8 cellular contexts compared by ENCODE assay signal in genomic region chr17:17839792-17840707, GRCh38. TPM values are rescaled to one million over a fixed set of nuclear protein-coding genes. Genes with fewer than 3 reads are reported as not detected.
A peak's percentile ranks its signal among the peaks of the same experiment; 100 is the strongest.
DNase-seq lines count a peak whose midpoint lies in the region; ATAC-seq and TF ChIP-seq lines count a peak whose summit lies in the region.

No MANE protein-coding gene starts in this region.

- no peak for TF ChIP-seq CTCF in LNCaP clone FGC (IDR thresholded peaks at IDR 0.05; ENCODE audit: control insufficient read depth, extremely low read depth, insufficient read depth)
- no peak for TF ChIP-seq CTCF in suprapubic skin (IDR thresholded peaks at IDR 0.05)

- no peaks in the 10 kb centered on the region for H3K9me3 Mint-ChIP-seq in activated naive CD4-positive, alpha-beta T cell treated with anti-CD3 and anti-CD28 coated beads, Interleukin-2, amount 50 U/mL, for 24 hours

- peak overlapping the region; percentile 98 for H3K27ac ChIP-seq in suprapubic skin

- no peaks in the 10 kb centered on the region for H3K27me3 ChIP-seq in suprapubic skin

- H3K4me1 Mint-ChIP-seq in activated naive CD4-positive, alpha-beta T cell treated with anti-CD3 and anti-CD28 coated beads, Interleukin-2, amount 50 U/mL, for 24 hours = peaks cover 45% of the 10 kb centered on the region

- TF ChIP-seq EP300 in suprapubic skin (IDR thresholded peaks at IDR 0.05) = no peak

- H3K4me3 ChIP-seq in LNCaP clone FGC (ENCODE audit: low read depth, low read length) = peak overlapping the region; percentile 44
- peak overlapping the region; percentile 54 for H3K4me3 ChIP-seq in suprapubic skin

- in situ Hi-C loops in SK-MEL-5 (cut with HindIII; ENCODE audit: low pct_unique_long_range_greater_than_20kb, low sequenced_read_pairs) = no loop called here

- peak in 1 of 2 donors; percentile 82 for TF ChIP-seq POLR2A in suprapubic skin (IDR thresholded peaks at IDR 0.05)

- H3K27me3 Mint-ChIP-seq in activated naive CD4-positive, alpha-beta T cell treated with anti-CD3 and anti-CD28 coated beads, Interleukin-2, amount 50 U/mL, for 24 hours = no peaks in the 10 kb centered on the region

- H3K36me3 ChIP-seq in suprapubic skin = no peaks in the 10 kb centered on the region

- peaks cover 82% of the 10 kb centered on the region for H3K4me1 ChIP-seq in suprapubic skin

- WGBS in suprapubic skin = 6% methylated on average over 58 of the region's 71 CpGs

- peak overlapping the region; percentile 68 for H3K27ac Mint-ChIP-seq in activated naive CD4-positive, alpha-beta T cell treated with anti-CD3 and anti-CD28 coated beads, Interleukin-2, amount 50 U/mL, for 24 hours

- DNase-seq in DMS53 treated with DMSO at 0.1 percent for 48 hours (lab: John Stamatoyannopoulos, UW; ENCODE audit: unreplicated experiment) (peak; percentile 75), LNCaP clone FGC (ENCODE audit: low read depth) (peak; percentile 88), SK-MEL-5 (ENCODE audit: low read depth, low spot score) (peak; percentile 85), germinal center (ENCODE audit: low spot score) (peak; percentile 95), nucleus accumbens (lab: John Stamatoyannopoulos, UW) (peak in 54 of 56 donors; percentile 65 to 95 (median 87)), suprapubic skin (ENCODE audit: low spot score in 2 of 2) (peak; percentile 93 to 95)

- H3K36me3 Mint-ChIP-seq in activated naive CD4-positive, alpha-beta T cell treated with anti-CD3 and anti-CD28 coated beads, Interleukin-2, amount 50 U/mL, for 24 hours = no peaks in the 10 kb centered on the region

- no peaks in the 10 kb centered on the region for H3K9me3 ChIP-seq in suprapubic skin

- H3K4me3 Mint-ChIP-seq in activated naive CD4-positive, alpha-beta T cell treated with anti-CD3 and anti-CD28 coated beads, Interleukin-2, amount 50 U/mL, for 24 hours = peak overlapping the region; percentile 78

- peak; percentile 50 for ATAC-seq in GM21737 (IDR thresholded peaks at IDR 0.05; ENCODE audit: unreplicated experiment)

RNA-seq across cellular contexts. Expression of gene SREBF1, which starts 3.3 kb away (rescaled TPM):
- 75.8 and 77.3 TPM in 2 replicates for total RNA-seq in SK-MEL-5 (2014; rRNA removed; shearing (Covaris generic))
- polyA plus RNA-seq in SK-MEL-5 (2015; cell fraction: cytosol; rRNA removed) = 214 and 274 TPM in 2 replicates
- polyA plus RNA-seq in SK-MEL-5 (2015; cell fraction: nucleus; rRNA removed) = 366 and 503 TPM in 2 replicates
- total RNA-seq in suprapubic skin = 100 to 1,000 TPM in 2 of 4 donors, 10 to 100 TPM in 2; 78.1 to 124 (median 91.7) TPM

Comparison
In these comparisons a context has a peak if more than half of its experiments do, and no peak if none do; other contexts are left out.
1. Peak in every context shown above with its lines: DNase-seq, ATAC-seq, H3K4me3 ChIP-seq and H3K27ac ChIP-seq.